In genomic region chr2:175981546-175981945, GRCh38 we compare ENCODE assay signal across 21 cellular contexts.
"Had no signal": no experiment of that assay in that cellular context is flagged by ENCODE, and none has a peak within 500 bp of the region (broad histone marks: within the 10 kb centered on the region; RNA-seq: fewer than 3 reads in every experiment).

No MANE protein-coding gene starts in this region.

- H3K4me1 ChIP-seq: prostate gland, right atrium auricular region, testis had no signal

- H3K27me3 Mint-ChIP-seq: activated CD4-positive, alpha-beta T cell treated with anti-CD3 and anti-CD28 coated beads, Interleukin-2, amount 10 ng/mL, durations not matched to agents 24 days and 14 days; activated CD8-positive, alpha-beta T cell treated with anti-CD3 and anti-CD28 coated beads for 36 hours; activated naive CD8-positive, alpha-beta T cell treated with anti-CD3 and anti-CD28 coated beads for 36 hours; activated T-helper 17 cell treated with anti-CD3 and anti-CD28 coated beads, Interleukin-2, amount 50 U/mL, for 72 hours; naive B cell; type B pancreatic cell had no signal

- ATAC-seq: activated CD8-positive, alpha-beta T cell treated with anti-CD3 and anti-CD28 coated beads for 36 hours; activated T-helper 17 cell treated with anti-CD3 and anti-CD28 coated beads, Interleukin-2, amount 50 U/mL, for 72 hours; foreskin keratinocyte; mucosa of descending colon had no signal

- H3K9me3 Mint-ChIP-seq: activated CD4-positive, alpha-beta T cell treated with anti-CD3 and anti-CD28 coated beads, Interleukin-2, amount 10 ng/mL, durations not matched to agents 24 days and 14 days; activated CD8-positive, alpha-beta T cell treated with anti-CD3 and anti-CD28 coated beads for 36 hours; activated naive CD8-positive, alpha-beta T cell treated with anti-CD3 and anti-CD28 coated beads for 36 hours; activated T-helper 17 cell treated with anti-CD3 and anti-CD28 coated beads, Interleukin-2, amount 50 U/mL, for 72 hours; immature natural killer cell; naive B cell; neural crest cell; type B pancreatic cell had no signal

- H3K36me3 ChIP-seq: prostate gland had no signal

- H3K4me3 ChIP-seq: mucosa of descending colon, prostate gland, right atrium auricular region, skin epidermis, testis had no signal

- H3K4me1 Mint-ChIP-seq: activated CD4-positive, alpha-beta T cell treated with anti-CD3 and anti-CD28 coated beads, Interleukin-2, amount 10 ng/mL, durations not matched to agents 24 days and 14 days; activated T-helper 17 cell treated with anti-CD3 and anti-CD28 coated beads, Interleukin-2, amount 50 U/mL, for 72 hours; immature natural killer cell; naive B cell had no signal

- H3K27ac ChIP-seq: foreskin keratinocyte, prostate gland, right atrium auricular region, skin epidermis, testis had no signal

- H3K27ac Mint-ChIP-seq: activated CD4-positive, alpha-beta T cell treated with anti-CD3 and anti-CD28 coated beads, Interleukin-2, amount 10 ng/mL, durations not matched to agents 24 days and 14 days; activated CD8-positive, alpha-beta T cell treated with anti-CD3 and anti-CD28 coated beads for 36 hours; activated naive CD8-positive, alpha-beta T cell treated with anti-CD3 and anti-CD28 coated beads for 36 hours; activated T-helper 17 cell treated with anti-CD3 and anti-CD28 coated beads, Interleukin-2, amount 50 U/mL, for 72 hours; type B pancreatic cell had no signal

- H3K27me3 ChIP-seq: foreskin keratinocyte, right atrium auricular region, testis had no signal

- DNase-seq: activated CD4-positive, alpha-beta T cell treated with anti-CD3 and anti-CD28 coated beads, Interleukin-2, amount 10 ng/mL, durations not matched to agents 24 days and 14 days; activated CD8-positive, alpha-beta T cell treated with anti-CD3 and anti-CD28 coated beads for 36 hours; activated naive CD4-positive, alpha-beta T cell; activated naive CD8-positive, alpha-beta T cell treated with anti-CD3 and anti-CD28 coated beads for 36 hours; activated T-cell treated with anti-CD3 and anti-CD28 coated beads, Interleukin-2, amount 50 U/mL, for 1 hour; amygdala; foreskin keratinocyte; immature natural killer cell; left ventricle myocardium superior; mucosa of descending colon; naive B cell; stimulated activated CD4-positive, alpha-beta T cell treated with anti-CD3 and anti-CD28 coated beads, Interleukin-4, amount 100 ng/mL, for 1 hour; T-helper 1 cell; T-helper 9 cell; testis had no signal

- H3K4me3 Mint-ChIP-seq: activated CD4-positive, alpha-beta T cell treated with anti-CD3 and anti-CD28 coated beads, Interleukin-2, amount 10 ng/mL, durations not matched to agents 24 days and 14 days; activated CD8-positive, alpha-beta T cell treated with anti-CD3 and anti-CD28 coated beads for 36 hours; activated naive CD8-positive, alpha-beta T cell treated with anti-CD3 and anti-CD28 coated beads for 36 hours; activated T-helper 17 cell treated with anti-CD3 and anti-CD28 coated beads, Interleukin-2, amount 50 U/mL, for 72 hours; immature natural killer cell; naive B cell; neural crest cell; type B pancreatic cell had no signal

- H3K9me3 ChIP-seq: mucosa of descending colon, prostate gland, right atrium auricular region, testis had no signal
